2 cellular contexts compared by ENCODE assay signal in genomic region chr1:39700348-39700747, GRCh38.
TF ChIP-seq lines count a peak whose summit lies in the region.

No MANE protein-coding gene starts in this region.

TF ChIP-seq in GM23338, 12 proteins besides CTCF, POLR2A, EP300 and RAD21 (continued from another document):
- TF ChIP-seq ZNF462 (CRISPR knock-in tag; IDR thresholded peaks at IDR 0.05), result no peak
- no peak for TF ChIP-seq POLR2AphosphoS5 (IDR thresholded peaks at IDR 0.05; ENCODE audit: low read depth)
- no peak for TF ChIP-seq ETS1 (IDR thresholded peaks at IDR 0.05)
- no peak for TF ChIP-seq JUNB (IDR thresholded peaks at IDR 0.05; ENCODE audit: unreplicated experiment)
- no peak for TF ChIP-seq ZNF114 (CRISPR knock-in tag; IDR thresholded peaks at IDR 0.05)

TF ChIP-seq in H1, 55 proteins besides CTCF, POLR2A, EP300 and RAD21 (continued from another document):
- no peak for TF ChIP-seq TAF7 (optimal IDR thresholded peaks at IDR 0.05; ENCODE audit: borderline replicate concordance, low read depth, low read length)
- no peak for TF ChIP-seq MAFK (IDR thresholded peaks at IDR 0.05; ENCODE audit: low read depth, low read length)
